In the genomic region with DNA sequence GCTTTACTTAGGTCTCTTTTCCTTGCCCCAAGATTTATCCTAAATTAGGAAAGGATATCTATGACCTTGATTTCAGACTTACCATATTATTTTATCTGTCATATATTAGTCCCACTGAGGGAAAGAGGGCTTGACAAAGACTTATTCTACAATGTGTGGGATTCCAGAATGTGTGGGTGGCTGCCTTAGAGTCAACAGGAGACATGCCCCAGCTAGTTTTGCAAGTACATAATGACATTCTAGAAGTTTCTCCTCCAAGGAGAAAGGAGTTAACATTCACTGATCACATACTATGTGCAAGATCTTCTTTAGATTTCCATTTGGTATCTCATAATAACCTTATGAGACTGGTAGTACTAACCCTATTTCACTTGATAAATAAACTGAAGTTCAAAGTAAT, we compare ENCODE assay signal across 11 cellular contexts. TPM values are rescaled to one million over a fixed set of nuclear protein-coding genes. Genes with fewer than 3 reads are reported as not detected.
DNase-seq lines count a peak whose midpoint lies in the region; ATAC-seq and TF ChIP-seq lines count a peak whose summit lies in the region.
"Had no signal": no experiment of that assay in that cellular context is flagged by ENCODE, and none has a peak within 500 bp of the region (broad histone marks: within the 10 kb centered on the region; RNA-seq: fewer than 3 reads in every experiment).

No MANE protein-coding gene starts in this region.

- H3K27ac ChIP-seq in SU-DHL-6 (ENCODE audit: low read depth, low read length) (peak overlapping the region; percentile 14; the same call in 1 of the 2 replicates), gastroesophageal sphincter (no peak overlapping the region), uterus (no peak overlapping the region)
- H3K27ac ChIP-seq: heart right ventricle had no signal

- H3K9me3 ChIP-seq in SU-DHL-6 (ENCODE audit: insufficient read depth, low read length): no peaks in the 10 kb centered on the region
- no peaks in the 10 kb centered on the region for H3K9me3 ChIP-seq in gastroesophageal sphincter
- no peaks in the 10 kb centered on the region for H3K9me3 ChIP-seq in uterus
- H3K9me3 ChIP-seq: heart right ventricle had no signal

- DNase-seq in uterus: no peak
- DNase-seq in GM13977 (ENCODE audit: low spot score): no peak
- DNase-seq in NCI-H1694 (lab: John Stamatoyannopoulos, UW): no peak
- DNase-seq: heart right ventricle had no signal

- H3K9me2 ChIP-seq in SU-DHL-6 (replicated peaks; ENCODE audit: insufficient read depth, low read length): no peaks in the 10 kb centered on the region

- no peak overlapping the region for H3K9ac ChIP-seq in SU-DHL-6 (ENCODE audit: low read length)

- H4K20me1 ChIP-seq in SU-DHL-6 (ENCODE audit: low read depth, low read length): no peaks in the 10 kb centered on the region

- H3K27me3 ChIP-seq in SU-DHL-6 (ENCODE audit: low read length) (no peaks in the 10 kb centered on the region), gastroesophageal sphincter (no peaks in the 10 kb centered on the region), uterus (no peaks in the 10 kb centered on the region)
- H3K27me3 ChIP-seq: heart right ventricle had no signal

- H3K4me2 ChIP-seq in SU-DHL-6 (ENCODE audit: low read depth, low read length, poor library complexity, severe bottlenecking): no peak overlapping the region

- H3K36me3 ChIP-seq in SU-DHL-6 (ENCODE audit: low read length) (peaks cover 33% of the 10 kb centered on the region), gastroesophageal sphincter (peaks cover 0 to 93% of the 10 kb centered on the region in 2 donors), uterus (no peaks in the 10 kb centered on the region)

- peaks cover 84% of the 10 kb centered on the region for H3K36me3 Mint-ChIP-seq in nephron (ENCODE audit: low read depth)

- H3K27ac Mint-ChIP-seq in nephron: peak overlapping the region; percentile 28 to 67 (median 61)

- H3K4me1 ChIP-seq in gastroesophageal sphincter (peaks cover 0 to 6% (median 0%) of the 10 kb centered on the region in 3 donors), uterus (no peaks in the 10 kb centered on the region)

- in situ Hi-C loops in GM13977 (cut with MboI; ENCODE audit: low pct_unique_long_range_greater_than_20kb, low sequenced_read_pairs, unreplicated experiment): no loop called here

- no peak for TF ChIP-seq EP300 in gastroesophageal sphincter (IDR thresholded peaks at IDR 0.05)

- H3K4me3 ChIP-seq in SU-DHL-6 (ENCODE audit: insufficient read depth, low read length, poor library complexity, severe bottlenecking): no peak overlapping the region
- H3K4me3 ChIP-seq in gastroesophageal sphincter: no peak overlapping the region
- H3K4me3 ChIP-seq in uterus: no peak overlapping the region
- H3K4me3 ChIP-seq: heart right ventricle had no signal

- no peaks in the 10 kb centered on the region for H3K27me3 Mint-ChIP-seq in nephron (ENCODE audit: low read depth)

- peaks cover 16% of the 10 kb centered on the region for H3K4me1 Mint-ChIP-seq in nephron

- H3K79me2 ChIP-seq in SU-DHL-6 (ENCODE audit: insufficient read depth, low read length): no peaks in the 10 kb centered on the region

- peaks cover 6% of the 10 kb centered on the region for H3K9me3 Mint-ChIP-seq in nephron

- no peak overlapping the region for H3K4me3 Mint-ChIP-seq in nephron

- TF ChIP-seq POLR2A in gastroesophageal sphincter (IDR thresholded peaks at IDR 0.05) (no peak), uterus (IDR thresholded peaks at IDR 0.05) (no peak)

- TF ChIP-seq CTCF in SU-DHL-6 (IDR thresholded peaks at IDR 0.05; ENCODE audit: insufficient read depth, low read length, poor library complexity, severe bottlenecking) (no peak), nephron (IDR thresholded peaks at IDR 0.05; ENCODE audit: unreplicated experiment in 3 of 3) (no peak), gastroesophageal sphincter (IDR thresholded peaks at IDR 0.05) (no peak), uterus (IDR thresholded peaks at IDR 0.05) (no peak), GM13977 (IDR thresholded peaks at IDR 0.05; ENCODE audit: extremely low read depth, insufficient read depth, missing control alignments) (no peak)

- H2AFZ ChIP-seq in SU-DHL-6 (ENCODE audit: low read depth, low read length, severe bottlenecking): no peak overlapping the region

- intact Hi-C loops in uterus (cut with DNase I; ENCODE audit: low total_unique reads): no loop called here

- H3F3A ChIP-seq in SU-DHL-6 (ENCODE audit: insufficient read depth): no peaks in the 10 kb centered on the region

- ATAC-seq in GM18868 (IDR thresholded peaks at IDR 0.05; ENCODE audit: unreplicated experiment): peak; percentile 30
- ATAC-seq in HG02571 (IDR thresholded peaks at IDR 0.05; ENCODE audit: unreplicated experiment): peak; percentile 31
- no peak for ATAC-seq in gastroesophageal sphincter
- ATAC-seq: heart right ventricle had no signal

RNA-seq across cellular contexts. Expression of a gene that starts 25.1 kb away (rescaled TPM):
- total RNA-seq in gastroesophageal sphincter (10 to 100 TPM in 1 of 4 donors, 1 to 10 TPM in 3; 6.6 to 10.1 (median 8.2) TPM), uterus (10 to 100 TPM in 1 of 4 donors, 1 to 10 TPM in 3; 2.0 to 52.5 (median 4.5) TPM)
- total RNA-seq: G401 had no signal

RNA-seq across cellular contexts. Expression of a gene that starts 52.3 kb away (rescaled TPM):
- total RNA-seq in gastroesophageal sphincter: under 1 TPM in 2 of 4 donors, not detected in 2; 0.31 to 0.67 TPM
- 1 to 10 TPM in 1 of 4 donors, under 1 TPM in 1, not detected in 2; 0.18 to 3.5 TPM for total RNA-seq in uterus
- total RNA-seq: LHCN-M2 had no signal
